Comparison of ENCODE assay signal across 1 cellular context in the genomic region with DNA sequence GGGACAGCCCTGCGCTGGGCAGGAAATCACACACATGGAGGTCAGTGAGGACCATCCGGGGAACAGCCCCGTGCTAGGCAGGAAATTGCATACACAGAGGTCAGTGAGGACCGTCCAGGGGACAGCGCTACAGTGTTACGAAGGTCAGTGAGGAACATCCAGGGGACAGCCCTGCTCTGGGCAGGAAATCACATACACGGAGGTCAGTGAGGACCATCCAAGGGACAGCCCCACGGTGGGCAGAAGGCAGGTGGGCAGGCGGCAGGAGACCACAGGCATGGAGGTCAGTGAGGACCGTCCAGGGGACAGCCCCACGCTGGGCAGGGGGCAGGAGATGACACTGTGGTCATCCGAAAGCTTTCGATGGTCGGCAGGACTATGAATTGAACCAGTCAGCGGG.
TF ChIP-seq lines count a peak whose summit lies in the region.

No MANE protein-coding gene starts in this region.

TF ChIP-seq in HCT116, 20 proteins besides CTCF, POLR2A, EP300 and RAD21 (continued from another document):
- TF ChIP-seq ATF3 (IDR thresholded peaks at IDR 0.05), result no peak
- TF ChIP-seq EGR1 (IDR thresholded peaks at IDR 0.05; ENCODE audit: low read depth), result no peak
- no peak for TF ChIP-seq MAX (IDR thresholded peaks at IDR 0.05)
- no peak for TF ChIP-seq YY1 (IDR thresholded peaks at IDR 0.05; ENCODE audit: extremely low read depth, insufficient replicate concordance, low read depth, low read length)
- no peak for TF ChIP-seq SIN3A (IDR thresholded peaks at IDR 0.05; ENCODE audit: low read depth)
- no peak for TF ChIP-seq FOSL1 (IDR thresholded peaks at IDR 0.05; ENCODE audit: low read depth)
- no peak for TF ChIP-seq ELF1 (IDR thresholded peaks at IDR 0.05; ENCODE audit: borderline replicate concordance, low read depth)
- TF ChIP-seq, protein P1, sequence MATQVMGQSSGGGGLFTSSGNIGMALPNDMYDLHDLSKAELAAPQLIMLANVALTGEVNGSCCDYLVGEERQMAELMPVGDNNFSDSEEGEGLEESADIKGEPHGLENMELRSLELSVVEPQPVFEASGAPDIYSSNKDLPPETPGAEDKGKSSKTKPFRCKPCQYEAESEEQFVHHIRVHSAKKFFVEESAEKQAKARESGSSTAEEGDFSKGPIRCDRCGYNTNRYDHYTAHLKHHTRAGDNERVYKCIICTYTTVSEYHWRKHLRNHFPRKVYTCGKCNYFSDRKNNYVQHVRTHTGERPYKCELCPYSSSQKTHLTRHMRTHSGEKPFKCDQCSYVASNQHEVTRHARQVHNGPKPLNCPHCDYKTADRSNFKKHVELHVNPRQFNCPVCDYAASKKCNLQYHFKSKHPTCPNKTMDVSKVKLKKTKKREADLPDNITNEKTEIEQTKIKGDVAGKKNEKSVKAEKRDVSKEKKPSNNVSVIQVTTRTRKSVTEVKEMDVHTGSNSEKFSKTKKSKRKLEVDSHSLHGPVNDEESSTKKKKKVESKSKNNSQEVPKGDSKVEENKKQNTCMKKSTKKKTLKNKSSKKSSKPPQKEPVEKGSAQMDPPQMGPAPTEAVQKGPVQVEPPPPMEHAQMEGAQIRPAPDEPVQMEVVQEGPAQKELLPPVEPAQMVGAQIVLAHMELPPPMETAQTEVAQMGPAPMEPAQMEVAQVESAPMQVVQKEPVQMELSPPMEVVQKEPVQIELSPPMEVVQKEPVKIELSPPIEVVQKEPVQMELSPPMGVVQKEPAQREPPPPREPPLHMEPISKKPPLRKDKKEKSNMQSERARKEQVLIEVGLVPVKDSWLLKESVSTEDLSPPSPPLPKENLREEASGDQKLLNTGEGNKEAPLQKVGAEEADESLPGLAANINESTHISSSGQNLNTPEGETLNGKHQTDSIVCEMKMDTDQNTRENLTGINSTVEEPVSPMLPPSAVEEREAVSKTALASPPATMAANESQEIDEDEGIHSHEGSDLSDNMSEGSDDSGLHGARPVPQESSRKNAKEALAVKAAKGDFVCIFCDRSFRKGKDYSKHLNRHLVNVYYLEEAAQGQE (IDR thresholded peaks at IDR 0.05; ENCODE audit: low read depth), result no peak
- no peak for TF ChIP-seq EZH2phosphoT487 (IDR thresholded peaks at IDR 0.05; ENCODE audit: borderline replicate concordance)
